ENCODE assay signal across 8 cellular contexts in the genomic region with DNA sequence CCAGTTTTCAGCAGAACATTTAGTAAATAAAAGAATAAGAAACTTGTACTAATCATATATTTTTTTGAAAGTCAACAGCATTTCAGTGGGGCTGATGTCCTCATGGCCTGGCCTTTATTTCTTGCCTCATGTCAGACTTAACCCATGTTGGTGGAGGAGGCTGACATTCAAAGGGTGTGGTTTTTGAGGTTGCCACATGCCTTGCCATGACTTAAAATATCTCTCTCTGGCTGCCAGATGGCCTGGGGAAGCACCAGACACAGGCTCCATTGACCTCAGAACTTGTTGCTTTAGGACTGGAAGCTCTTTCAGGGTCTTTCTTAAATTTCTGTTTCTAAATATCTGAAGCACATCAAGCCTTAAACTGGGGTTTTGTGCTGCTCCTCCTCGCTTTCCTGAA. TPM values are rescaled to one million over a fixed set of nuclear protein-coding genes. Genes with fewer than 3 reads are reported as not detected.
DNase-seq lines count a peak whose midpoint lies in the region; ATAC-seq and TF ChIP-seq lines count a peak whose summit lies in the region.
"Had no signal": no experiment of that assay in that cellular context is flagged by ENCODE, and none has a peak within 500 bp of the region (broad histone marks: within the 10 kb centered on the region; RNA-seq: fewer than 3 reads in every experiment).

No MANE protein-coding gene starts in this region.

- TF ChIP-seq POLR2A in esophagus muscularis mucosa (IDR thresholded peaks at IDR 0.05; ENCODE audit: low read depth) = no peak

- ATAC-seq in GM18909 (IDR thresholded peaks at IDR 0.05; ENCODE audit: poor library complexity, unreplicated experiment) = peak; percentile 99
- ATAC-seq in HG02588 (IDR thresholded peaks at IDR 0.05; ENCODE audit: unreplicated experiment) = peak; percentile 99
- no peak for ATAC-seq in aorta (ENCODE audit: low FRiP score)

- peak overlapping the region in 2 of 4 donors; percentile 9 to 45 for H3K27ac ChIP-seq in esophagus muscularis mucosa (replicated peaks in 1 of 4)
- no peak overlapping the region for H3K27ac ChIP-seq in aorta (ENCODE audit: low read depth in 1 of 2, low read length in 2 of 2)

- DNase-seq in MV-4-11 (lab: John Stamatoyannopoulos, UW) (peak; percentile 98), epithelial cell of esophagus (ENCODE audit: low read depth) (peak; percentile 57), NCI-H446 (lab: John Stamatoyannopoulos, UW) (no peak), esophagus muscularis mucosa (ENCODE audit: extremely low spot score) (no peak), aorta (no peak)

- H3K36me3 ChIP-seq in esophagus muscularis mucosa (no peaks in the 10 kb centered on the region), aorta (ENCODE audit: control insufficient read depth in 1 of 2, insufficient read depth in 2 of 2, low read length in 1 of 2) (no peaks in the 10 kb centered on the region)
- H3K36me3 ChIP-seq: tibial artery had no signal

- H3K27me3 ChIP-seq in esophagus muscularis mucosa (no peaks in the 10 kb centered on the region), aorta (ENCODE audit: control insufficient read depth in 1 of 2, insufficient read depth in 2 of 2, low read length in 1 of 2) (no peaks in the 10 kb centered on the region)
- H3K27me3 ChIP-seq: tibial artery had no signal

- TF ChIP-seq EP300 in esophagus muscularis mucosa (IDR thresholded peaks at IDR 0.05) = no peak

- intact Hi-C loops in esophagus muscularis mucosa (cut with DNase I) = no loop called here
- intact Hi-C loops in aorta (cut with DNase I) = no loop called here

- H3K9me3 ChIP-seq in esophagus muscularis mucosa = no peaks in the 10 kb centered on the region
- H3K9me3 ChIP-seq in aorta (ENCODE audit: control insufficient read depth, low read length) = no peaks in the 10 kb centered on the region
- H3K9me3 ChIP-seq: tibial artery had no signal

- WGBS in esophagus muscularis mucosa = 100% methylated on average over 1 of the region's 1 CpG
- 99 to 100% methylated on average over 1 of the region's 1 CpG for WGBS in aorta, 2 donors

- H3K4me3 ChIP-seq in epithelial cell of esophagus (ENCODE audit: low read length) = no peak overlapping the region
- H3K4me3 ChIP-seq in esophagus muscularis mucosa = no peak overlapping the region
- H3K4me3 ChIP-seq in aorta (ENCODE audit: low read length in 2 of 2) = no peak overlapping the region
- H3K4me3 ChIP-seq: tibial artery had no signal

- H3K4me1 ChIP-seq in esophagus muscularis mucosa (peaks cover 0 to 21% (median 19%) of the 10 kb centered on the region in 4 donors), aorta (ENCODE audit: control insufficient read depth in 1 of 2, insufficient read depth in 2 of 2, low read length in 2 of 2) (peaks cover 0 to 1% of the 10 kb centered on the region in 2 donors)

- TF ChIP-seq CTCF in epithelial cell of esophagus (IDR thresholded peaks at IDR 0.05; ENCODE audit: insufficient read depth, low read depth, low read length, missing control alignments) (no peak), esophagus muscularis mucosa (IDR thresholded peaks at IDR 0.05) (no peak)

RNA-seq across cellular contexts. Expression of a gene that starts 32.5 kb away (rescaled TPM):
- total RNA-seq in esophagus muscularis mucosa (1 to 10 TPM in 1 of 4 donors, under 1 TPM in 3; under 0.01 to 2.2 (median 0.28) TPM), aorta (10 to 100 TPM in 1 of 2 donors, 1 to 10 TPM in 1; 7.4 to 11.0 TPM)
- 1 to 10 TPM; 1.0 to 4.0 TPM for polyA plus RNA-seq in aorta

Comparison
In these comparisons a context has a peak if more than half of its experiments do, and no peak if none do; other contexts are left out.
1. DNase-seq: peak in MV-4-11 (single experiment) and epithelial cell of esophagus (single experiment); none in NCI-H446 (0 of 2), esophagus muscularis mucosa (single experiment) and aorta (0 of 2).